In genomic region chr16:30651124-30652004, GRCh38 we compare ENCODE assay signal across 8 cellular contexts. TPM values are rescaled to one million over a fixed set of nuclear protein-coding genes. Genes with fewer than 3 reads are reported as not detected.
DNase-seq lines count a peak whose midpoint lies in the region; ATAC-seq and TF ChIP-seq lines count a peak whose summit lies in the region.

No MANE protein-coding gene starts in this region.

- H3K36me3 ChIP-seq in adrenal gland (replicated peaks in 1 of 2) = peaks cover 0 to 40% of the 10 kb centered on the region in 2 donors
- peaks cover 24% of the 10 kb centered on the region for H3K36me3 ChIP-seq in rectal smooth muscle tissue (ENCODE audit: control insufficient read depth, insufficient read depth, low read length)

- ATAC-seq in GM21723 (IDR thresholded peaks at IDR 0.05; ENCODE audit: unreplicated experiment) = peak; percentile 58
- peak; percentile 82 for ATAC-seq in left ventricle myocardium superior

- peaks cover 8 to 12% of the 10 kb centered on the region in 2 donors for H3K4me1 ChIP-seq in adrenal gland (replicated peaks in 1 of 2)
- H3K4me1 ChIP-seq in rectal smooth muscle tissue (ENCODE audit: control insufficient read depth, insufficient read depth, low read length) = peaks cover 10% of the 10 kb centered on the region

- H3K27ac ChIP-seq in adrenal gland (peak overlapping the region; percentile 55 to 94 (median 87)), rectal smooth muscle tissue (ENCODE audit: low read depth, low read length) (peak overlapping the region; percentile 98)

- H3K4me3 ChIP-seq in adrenal gland (peak overlapping the region; percentile 18 to 73 (median 49)), rectal smooth muscle tissue (ENCODE audit: low read length) (peak overlapping the region; percentile 99)

- no peaks in the 10 kb centered on the region for H3K27me3 ChIP-seq in adrenal gland
- no peaks in the 10 kb centered on the region for H3K27me3 ChIP-seq in rectal smooth muscle tissue (ENCODE audit: control insufficient read depth, insufficient read depth, low read length)

- TF ChIP-seq POLR2A in adrenal gland (IDR thresholded peaks at IDR 0.05) = peak; percentile 14 to 57

- DNase-seq in EL = peak; percentile 69
- DNase-seq in T follicular helper cell (ENCODE audit: low read depth) = peak; percentile 61
- peak; percentile 70 to 81 (median 72) for DNase-seq in adrenal gland
- peak; percentile 85 for DNase-seq in left ventricle myocardium superior
- no peak for DNase-seq in OCI-M2 (lab: John Stamatoyannopoulos, UW; ENCODE audit: unreplicated experiment)

- H3K9ac ChIP-seq in rectal smooth muscle tissue (ENCODE audit: low read length) = peak overlapping the region; percentile 97

- no peaks in the 10 kb centered on the region for H3K9me3 ChIP-seq in adrenal gland (replicated peaks in 1 of 3)

- TF ChIP-seq CTCF in LNCAP (IDR thresholded peaks at IDR 0.05) (peak; percentile 85), adrenal gland (IDR thresholded peaks at IDR 0.05) (peak; percentile 25 to 69 (median 50))

- 0 to 1% (median 0%) methylated on average over 1 to 70 of the region's 71 CpGs for WGBS in adrenal gland, 4 donors

- intact Hi-C loops in adrenal gland (cut with DNase I) = no loop called here
- intact Hi-C loops in left ventricle myocardium superior (cut with micrococcal nuclease) = no loop called here

RNA-seq across cellular contexts. Expression of gene PRR14, which starts 0.6 kb away (rescaled TPM):
- total RNA-seq in adrenal gland = 10 to 100 TPM in 7 of 8 donors, 1 to 10 TPM in 1; 10.0 to 70.4 (median 39.3) TPM
- 100 to 1,000 TPM in 2 of 3 donors, 10 to 100 TPM in 1; 29.8 to 204 (median 114) TPM for polyA plus RNA-seq in adrenal gland
- total RNA-seq in left ventricle myocardium superior = 22.0 TPM

RNA-seq across cellular contexts. Expression of gene FBRS, which starts 6.9 kb away (rescaled TPM):
- total RNA-seq in adrenal gland (10 to 100 TPM; 20.4 to 84.0 (median 46.8) TPM), left ventricle myocardium superior (30.4 TPM)
- polyA plus RNA-seq in adrenal gland = 100 to 1,000 TPM in 1 of 3 donors, 10 to 100 TPM in 2; 18.3 to 186 (median 82.9) TPM

RNA-seq across cellular contexts. Expression of gene ZNF689, which starts 41.2 kb away (rescaled TPM):
- total RNA-seq in adrenal gland (10 to 100 TPM in 4 of 8 donors, 1 to 10 TPM in 4; 7.9 to 12.9 (median 10.1) TPM), left ventricle myocardium superior (4.8 TPM)
- 1 to 10 TPM; 2.9 to 6.4 (median 3.2) TPM for polyA plus RNA-seq in adrenal gland

RNA-seq across cellular contexts. Expression of gene SRCAP, which starts 47.6 kb away (rescaled TPM):
- total RNA-seq in adrenal gland = 10 to 100 TPM; 22.5 to 82.4 (median 50.6) TPM
- polyA plus RNA-seq in adrenal gland = 10 to 100 TPM in 2 of 3 donors, 1 to 10 TPM in 1; 3.7 to 48.1 (median 19.7) TPM
- 49.3 TPM for total RNA-seq in left ventricle myocardium superior
